2 cellular contexts compared by ENCODE assay signal in genomic region chr10:32582946-32583345, GRCh38.
TF ChIP-seq lines count a peak whose summit lies in the region.

No MANE protein-coding gene starts in this region.

TF ChIP-seq in A549, 52 proteins besides CTCF, POLR2A, EP300 and RAD21 (continued from another document):
- TF ChIP-seq, protein P1, sequence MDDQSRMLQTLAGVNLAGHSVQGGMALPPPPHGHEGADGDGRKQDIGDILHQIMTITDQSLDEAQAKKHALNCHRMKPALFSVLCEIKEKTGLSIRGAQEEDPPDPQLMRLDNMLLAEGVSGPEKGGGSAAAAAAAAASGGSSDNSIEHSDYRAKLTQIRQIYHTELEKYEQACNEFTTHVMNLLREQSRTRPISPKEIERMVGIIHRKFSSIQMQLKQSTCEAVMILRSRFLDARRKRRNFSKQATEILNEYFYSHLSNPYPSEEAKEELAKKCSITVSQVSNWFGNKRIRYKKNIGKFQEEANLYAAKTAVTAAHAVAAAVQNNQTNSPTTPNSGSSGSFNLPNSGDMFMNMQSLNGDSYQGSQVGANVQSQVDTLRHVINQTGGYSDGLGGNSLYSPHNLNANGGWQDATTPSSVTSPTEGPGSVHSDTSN (IDR thresholded peaks at IDR 0.05): no peak

TF ChIP-seq in IMR-90, 13 proteins besides CTCF, POLR2A, EP300 and RAD21:
- TF ChIP-seq, protein P2, sequence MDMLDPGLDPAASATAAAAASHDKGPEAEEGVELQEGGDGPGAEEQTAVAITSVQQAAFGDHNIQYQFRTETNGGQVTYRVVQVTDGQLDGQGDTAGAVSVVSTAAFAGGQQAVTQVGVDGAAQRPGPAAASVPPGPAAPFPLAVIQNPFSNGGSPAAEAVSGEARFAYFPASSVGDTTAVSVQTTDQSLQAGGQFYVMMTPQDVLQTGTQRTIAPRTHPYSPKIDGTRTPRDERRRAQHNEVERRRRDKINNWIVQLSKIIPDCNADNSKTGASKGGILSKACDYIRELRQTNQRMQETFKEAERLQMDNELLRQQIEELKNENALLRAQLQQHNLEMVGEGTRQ (IDR thresholded peaks at IDR 0.05; ENCODE audit: low read depth, low read length): no peak
- no peak for TF ChIP-seq CHD1 (IDR thresholded peaks at IDR 0.05; ENCODE audit: low read depth, low read length)
- peak; percentile 48; the same call in 1 of the 2 replicates for TF ChIP-seq NFE2L2 (IDR thresholded peaks at IDR 0.05; ENCODE audit: low read depth, low read length)
- peak; percentile 26; the same call in 1 of the 2 replicates for TF ChIP-seq MAFK (IDR thresholded peaks at IDR 0.05; ENCODE audit: low read depth, low read length)
- TF ChIP-seq CEBPB (IDR thresholded peaks at IDR 0.05; ENCODE audit: low read depth, low read length): no peak
